18 cellular contexts compared by ENCODE assay signal in the genomic region with DNA sequence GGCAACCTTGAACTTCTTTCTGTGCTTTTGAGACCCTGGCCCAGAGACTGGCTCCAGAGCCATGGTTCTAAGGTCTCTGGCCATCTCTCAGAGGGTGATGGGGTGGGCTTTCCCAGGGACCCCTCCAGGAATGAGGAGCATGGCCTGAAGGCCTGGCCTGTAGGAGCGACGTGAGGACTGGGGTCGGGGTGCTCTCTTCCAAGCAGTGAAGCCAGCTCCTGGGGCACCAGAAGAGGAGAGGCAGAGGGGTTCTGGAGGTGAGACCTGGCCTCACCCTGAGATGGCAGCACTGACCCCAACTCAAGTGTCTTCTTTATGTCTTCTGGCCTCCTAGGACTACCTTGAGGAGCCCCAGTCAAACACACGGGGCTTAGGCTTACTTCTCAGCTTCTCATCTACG.
DNase-seq lines count a peak whose midpoint lies in the region; ATAC-seq and TF ChIP-seq lines count a peak whose summit lies in the region.
"Had no signal": no experiment of that assay in that cellular context is flagged by ENCODE, and none has a peak within 500 bp of the region (broad histone marks: within the 10 kb centered on the region; RNA-seq: fewer than 3 reads in every experiment).

No MANE protein-coding gene starts in this region.

- peaks cover 24% of the 10 kb centered on the region for H3K36me3 Mint-ChIP-seq in activated naive CD8-positive, alpha-beta T cell treated with anti-CD3 and anti-CD28 coated beads, Interleukin-2, amount 10 ng/mL, durations not matched to agents 7 days and 5 days
- peaks cover 18% of the 10 kb centered on the region for H3K36me3 Mint-ChIP-seq in activated naive CD8-positive, alpha-beta T cell treated with anti-CD3 and anti-CD28 coated beads, Interleukin-2, amount 50 U/mL, for 24 hours (ENCODE audit: low read depth)
- H3K36me3 Mint-ChIP-seq in central memory CD8-positive, alpha-beta T cell (ENCODE audit: insufficient read depth): peaks cover 26% of the 10 kb centered on the region
- H3K36me3 Mint-ChIP-seq in neural crest cell (ENCODE audit: low read depth): peaks cover 25% of the 10 kb centered on the region
- H3K36me3 Mint-ChIP-seq in stimulated activated naive B cell treated with anti-CD40 and anti-IgM and Interleukin-4, amounts not matched to agents 10 μg/mL and 1 μg/mL and 100 μg/mL, for 72 hours: peaks cover 49 to 57% of the 10 kb centered on the region in 2 donors

- in situ Hi-C loops in ACHN (cut with HindIII; ENCODE audit: low pct_ligation_motif_present, low pct_unique_long_range_greater_than_20kb, low sequenced_read_pairs): no loop called here

- POLR2A ChIA-PET in activated naive CD8-positive, alpha-beta T cell treated with anti-CD3 and anti-CD28 coated beads, Interleukin-2, amount 10 ng/mL, durations not matched to agents 7 days and 5 days (lab: Charles Lee): no interaction called here

- H3K4me3 Mint-ChIP-seq in activated naive CD8-positive, alpha-beta T cell treated with anti-CD3 and anti-CD28 coated beads, Interleukin-2, amount 10 ng/mL, durations not matched to agents 7 days and 5 days: no peak overlapping the region
- no peak overlapping the region for H3K4me3 Mint-ChIP-seq in activated naive CD8-positive, alpha-beta T cell treated with anti-CD3 and anti-CD28 coated beads, Interleukin-2, amount 50 U/mL, for 24 hours
- no peak overlapping the region for H3K4me3 Mint-ChIP-seq in central memory CD8-positive, alpha-beta T cell
- no peak overlapping the region for H3K4me3 Mint-ChIP-seq in neural crest cell
- no peak overlapping the region for H3K4me3 Mint-ChIP-seq in stimulated activated naive B cell treated with anti-CD40 and anti-IgM and Interleukin-4, amounts not matched to agents 10 μg/mL and 1 μg/mL and 100 μg/mL, for 72 hours
- H3K4me3 Mint-ChIP-seq: CD8-positive, alpha-beta T cell had no signal

- no peak for ATAC-seq in activated naive CD8-positive, alpha-beta T cell treated with anti-CD3 and anti-CD28 coated beads, Interleukin-2, amount 10 ng/mL, durations not matched to agents 7 days and 5 days (ENCODE audit: low read depth)
- no peak for ATAC-seq in activated naive CD8-positive, alpha-beta T cell treated with anti-CD3 and anti-CD28 coated beads, Interleukin-2, amount 50 U/mL, for 24 hours
- ATAC-seq in central memory CD8-positive, alpha-beta T cell (replicated peaks; ENCODE audit: extremely low read depth, poor library complexity, severe bottlenecking): no peak
- no peak for ATAC-seq in stimulated activated naive B cell treated with anti-CD40 and anti-IgM and Interleukin-4, amounts not matched to agents 10 μg/mL and 1 μg/mL and 100 μg/mL, for 72 hours (replicated peaks)
- ATAC-seq: A549; CD8-positive, alpha-beta T cell had no signal

- peak; percentile 6 for DNase-seq in activated naive CD8-positive, alpha-beta T cell treated with anti-CD3 and anti-CD28 coated beads, Interleukin-2, amount 10 ng/mL, durations not matched to agents 7 days and 5 days
- DNase-seq in activated naive CD8-positive, alpha-beta T cell treated with anti-CD3 and anti-CD28 coated beads, Interleukin-2, amount 50 U/mL, for 24 hours: no peak
- no peak for DNase-seq in central memory CD8-positive, alpha-beta T cell (ENCODE audit: low spot score in 2 of 2)
- DNase-seq in neural crest cell (ENCODE audit: low read depth, low spot score): no peak
- no peak for DNase-seq in stimulated activated naive B cell treated with anti-CD40 and anti-IgM and Interleukin-4, amounts not matched to agents 10 μg/mL and 1 μg/mL and 100 μg/mL, for 72 hours
- no peak for DNase-seq in activated naive CD4-positive, alpha-beta T cell (lab: John Stamatoyannopoulos, UW)
- DNase-seq in dermis blood vessel endothelial cell: no peak
- DNase-seq in ACHN: no peak
- DNase-seq: Calu3; CD8-positive, alpha-beta T cell; GF-D8; GOT3; NCI-H1417; NCI-H187; NCI-H2227 treated with DMSO at 0.1 percent for 48 hours; NCI-H524; SIG-M5 had no signal

- H3K27me3 Mint-ChIP-seq in activated naive CD8-positive, alpha-beta T cell treated with anti-CD3 and anti-CD28 coated beads, Interleukin-2, amount 10 ng/mL, durations not matched to agents 7 days and 5 days: no peaks in the 10 kb centered on the region
- H3K27me3 Mint-ChIP-seq in activated naive CD8-positive, alpha-beta T cell treated with anti-CD3 and anti-CD28 coated beads, Interleukin-2, amount 50 U/mL, for 24 hours: no peaks in the 10 kb centered on the region
- H3K27me3 Mint-ChIP-seq in central memory CD8-positive, alpha-beta T cell: no peaks in the 10 kb centered on the region
- no peaks in the 10 kb centered on the region for H3K27me3 Mint-ChIP-seq in neural crest cell (ENCODE audit: low read depth)
- no peaks in the 10 kb centered on the region for H3K27me3 Mint-ChIP-seq in stimulated activated naive B cell treated with anti-CD40 and anti-IgM and Interleukin-4, amounts not matched to agents 10 μg/mL and 1 μg/mL and 100 μg/mL, for 72 hours

- no peak overlapping the region for H3K27ac Mint-ChIP-seq in activated naive CD8-positive, alpha-beta T cell treated with anti-CD3 and anti-CD28 coated beads, Interleukin-2, amount 10 ng/mL, durations not matched to agents 7 days and 5 days
- no peak overlapping the region for H3K27ac Mint-ChIP-seq in activated naive CD8-positive, alpha-beta T cell treated with anti-CD3 and anti-CD28 coated beads, Interleukin-2, amount 50 U/mL, for 24 hours
- H3K27ac Mint-ChIP-seq in central memory CD8-positive, alpha-beta T cell (ENCODE audit: low read depth): peak overlapping the region; percentile 62
- peak overlapping the region; percentile 19 for H3K27ac Mint-ChIP-seq in neural crest cell (ENCODE audit: unreplicated experiment)
- H3K27ac Mint-ChIP-seq in stimulated activated naive B cell treated with anti-CD40 and anti-IgM and Interleukin-4, amounts not matched to agents 10 μg/mL and 1 μg/mL and 100 μg/mL, for 72 hours: peak overlapping the region; percentile 11
- H3K27ac Mint-ChIP-seq: CD8-positive, alpha-beta T cell had no signal

- no peaks in the 10 kb centered on the region for H3K9me3 Mint-ChIP-seq in activated naive CD8-positive, alpha-beta T cell treated with anti-CD3 and anti-CD28 coated beads, Interleukin-2, amount 10 ng/mL, durations not matched to agents 7 days and 5 days
- H3K9me3 Mint-ChIP-seq in activated naive CD8-positive, alpha-beta T cell treated with anti-CD3 and anti-CD28 coated beads, Interleukin-2, amount 50 U/mL, for 24 hours: no peaks in the 10 kb centered on the region
- H3K9me3 Mint-ChIP-seq in central memory CD8-positive, alpha-beta T cell: no peaks in the 10 kb centered on the region
- H3K9me3 Mint-ChIP-seq in neural crest cell: no peaks in the 10 kb centered on the region
- H3K9me3 Mint-ChIP-seq in stimulated activated naive B cell treated with anti-CD40 and anti-IgM and Interleukin-4, amounts not matched to agents 10 μg/mL and 1 μg/mL and 100 μg/mL, for 72 hours: peaks cover 4% of the 10 kb centered on the region in 2 donors
- H3K9me3 Mint-ChIP-seq: CD8-positive, alpha-beta T cell had no signal

- no peak for TF ChIP-seq CTCF in neural crest cell (conservative IDR thresholded peaks at IDR 0.05)

- H3K4me1 Mint-ChIP-seq in activated naive CD8-positive, alpha-beta T cell treated with anti-CD3 and anti-CD28 coated beads, Interleukin-2, amount 10 ng/mL, durations not matched to agents 7 days and 5 days: no peaks in the 10 kb centered on the region
- H3K4me1 Mint-ChIP-seq in activated naive CD8-positive, alpha-beta T cell treated with anti-CD3 and anti-CD28 coated beads, Interleukin-2, amount 50 U/mL, for 24 hours: no peaks in the 10 kb centered on the region
- H3K4me1 Mint-ChIP-seq in central memory CD8-positive, alpha-beta T cell: peaks cover 10% of the 10 kb centered on the region
- peaks cover 26% of the 10 kb centered on the region for H3K4me1 Mint-ChIP-seq in neural crest cell
- no peaks in the 10 kb centered on the region for H3K4me1 Mint-ChIP-seq in stimulated activated naive B cell treated with anti-CD40 and anti-IgM and Interleukin-4, amounts not matched to agents 10 μg/mL and 1 μg/mL and 100 μg/mL, for 72 hours

Comparison
In these comparisons a context has a peak if more than half of its experiments do, and no peak if none do; other contexts are left out.
1. H3K27ac Mint-ChIP-seq: peak in central memory CD8-positive, alpha-beta T cell (single experiment), neural crest cell (single experiment) and stimulated activated naive B cell treated with anti-CD40 and anti-IgM and Interleukin-4, amounts not matched to agents 10 μg/mL and 1 μg/mL and 100 μg/mL, for 72 hours (single experiment); none in activated naive CD8-positive, alpha-beta T cell treated with anti-CD3 and anti-CD28 coated beads, Interleukin-2, amount 10 ng/mL, durations not matched to agents 7 days and 5 days (single experiment) and activated naive CD8-positive, alpha-beta T cell treated with anti-CD3 and anti-CD28 coated beads, Interleukin-2, amount 50 U/mL, for 24 hours (single experiment).